ENCODE assay signal across 9 cellular contexts in the genomic region with DNA sequence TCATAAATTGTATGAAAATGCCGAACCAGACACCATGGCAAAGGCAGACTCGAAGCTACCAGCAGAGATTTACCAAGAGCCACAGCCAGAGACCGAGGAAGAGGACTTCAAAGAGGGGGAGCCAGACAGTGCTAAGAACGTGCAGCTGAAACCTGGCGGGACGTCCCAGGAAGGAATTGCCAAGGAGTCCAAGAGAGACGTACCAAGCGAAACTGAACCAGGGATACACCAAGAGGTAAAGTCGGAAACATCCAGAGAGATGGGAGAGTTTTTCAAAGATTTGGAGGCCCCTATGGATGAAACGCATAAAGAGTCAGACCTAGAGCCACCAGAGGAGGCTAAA. TPM values are rescaled to one million over a fixed set of nuclear protein-coding genes. Genes with fewer than 3 reads are reported as not detected.
DNase-seq lines count a peak whose midpoint lies in the region; ATAC-seq and TF ChIP-seq lines count a peak whose summit lies in the region.
"Had no signal": no experiment of that assay in that cellular context is flagged by ENCODE, and none has a peak within 500 bp of the region (broad histone marks: within the 10 kb centered on the region; RNA-seq: fewer than 3 reads in every experiment).

No MANE protein-coding gene starts in this region.

- no peak for TF ChIP-seq POLR2A in heart left ventricle (IDR thresholded peaks at IDR 0.05)

- no peak for DNase-seq in RWPE1 (ENCODE audit: low spot score)
- DNase-seq in heart left ventricle: no peak
- no peak for DNase-seq in T-helper 2 cell
- DNase-seq in NCI-H1930 (lab: John Stamatoyannopoulos, UW): no peak

- H3K9me3 ChIP-seq in heart left ventricle (no peaks in the 10 kb centered on the region), skeletal muscle satellite cell (replicated peaks; ENCODE audit: low read length) (no peaks in the 10 kb centered on the region)

- peak overlapping the region; percentile 69 to 88 (median 82) for H3K4me3 ChIP-seq in heart left ventricle
- peak overlapping the region; percentile 99 for H3K4me3 ChIP-seq in skeletal muscle satellite cell (ENCODE audit: low read length)

- CTCF ChIA-PET in RWPE1 (lab: Yijun Ruan, JAX): no interaction called here

- no peak for TF ChIP-seq CTCF in RWPE1 (conservative IDR thresholded peaks at IDR 0.05; ENCODE audit: low read depth)
- no peak for TF ChIP-seq CTCF in heart left ventricle (IDR thresholded peaks at IDR 0.05)

- H3K36me3 ChIP-seq in heart left ventricle: no peaks in the 10 kb centered on the region
- no peaks in the 10 kb centered on the region for H3K36me3 ChIP-seq in skeletal muscle satellite cell (ENCODE audit: insufficient read depth, low read length)

- WGBS in heart left ventricle, 4 donors: 14 to 17% (median 15%) methylated on average over 10 of the region's 10 CpGs

- peak overlapping the region; percentile 95 for H3K9ac ChIP-seq in skeletal muscle satellite cell (ENCODE audit: low read depth, low read length)

- POLR2A ChIA-PET in RWPE1 (lab: Yijun Ruan, JAX; ENCODE audit: low non-redundant PET): interaction anchor here (1.6 kb wide), 1 partner anchor 56 kb away, joined by 5 read pairs; the partner anchor contains the start of genes GSTZ1 and POMT2

- H3K27me3 ChIP-seq in heart left ventricle (no peaks in the 10 kb centered on the region), skeletal muscle satellite cell (ENCODE audit: control insufficient read depth, insufficient read depth, low read length) (no peaks in the 10 kb centered on the region)

- H3K4me1 ChIP-seq in heart left ventricle (peaks cover 0 to 27% (median 14%) of the 10 kb centered on the region in 12 donors), skeletal muscle satellite cell (ENCODE audit: control insufficient read depth, insufficient read depth, low read length) (peaks cover 20% of the 10 kb centered on the region)

- intact Hi-C loops in heart left ventricle (cut with DNase I): loop anchor here in 6 of 10 donors (2.0 to 5.0 kb wide), 4 partner anchors 55 to 81 kb away; partner anchors contain the start of genes AHSA1 (in 5 of the 6), GSTZ1 (in 5 of the 6), POMT2 (in 5 of the 6) and VIPAS39 (in 3 of the 6)

- H3K27ac ChIP-seq in RWPE1 (peak overlapping the region; percentile 89), heart left ventricle (peak overlapping the region in 6 of 12 donors; percentile 74 to 89 (median 84))

- ATAC-seq in GM18867 (IDR thresholded peaks at IDR 0.05; ENCODE audit: unreplicated experiment) (peak; percentile 2), heart left ventricle (peak in 2 of 4 donors; percentile 8 to 9), HG02798 (IDR thresholded peaks at IDR 0.05; ENCODE audit: poor library complexity, unreplicated experiment) (no peak), GM21360 (IDR thresholded peaks at IDR 0.05; ENCODE audit: unreplicated experiment) (no peak)

- peak overlapping the region; percentile 98 for H3K4me2 ChIP-seq in skeletal muscle satellite cell (ENCODE audit: low read length)

RNA-seq across cellular contexts. Expression of gene SAMD15, which starts 0.3 kb away (rescaled TPM):
- total RNA-seq in heart left ventricle: 1 to 10 TPM in 1 of 9 donors, under 1 TPM in 1, not detected in 7; 0.35 to 1.2 TPM
- under 1 TPM; 0.08 to 0.36 TPM for polyA plus RNA-seq in heart left ventricle
- total RNA-seq in skeletal muscle satellite cell (2012; rRNA removed): 1.5 and 1.8 TPM in 2 replicates
- total RNA-seq: activated naive CD8-positive, alpha-beta T cell treated with anti-CD3 and anti-CD28 coated beads, Interleukin-2, amount 10 ng/mL, durations not matched to agents 7 days and 5 days had no signal

RNA-seq across cellular contexts. Expression of gene TMED8, which starts 0.6 kb away (rescaled TPM):
- total RNA-seq in heart left ventricle: 1 to 10 TPM; 5.2 to 9.5 (median 7.8) TPM
- 1 to 10 TPM; 1.5 to 5.0 TPM for polyA plus RNA-seq in heart left ventricle
- 11.9 and 13.3 TPM in 2 replicates for total RNA-seq in skeletal muscle satellite cell (2012; rRNA removed)

RNA-seq across cellular contexts. Expression of gene NOXRED1, which starts 45.9 kb away (rescaled TPM):
- total RNA-seq in heart left ventricle: under 1 TPM in 4 of 9 donors, not detected in 5; 0.15 to 0.32 (median 0.28) TPM
- polyA plus RNA-seq in heart left ventricle: not detected
- total RNA-seq in skeletal muscle satellite cell (2012; rRNA removed): 0.66 TPM in 1 of 2 replicates, not detected in the other

RNA-seq across cellular contexts. Expression of gene GSTZ1, which starts 56.6 kb away (rescaled TPM):
- 10 to 100 TPM in 7 of 9 donors, 1 to 10 TPM in 2; 7.7 to 27.7 (median 13.7) TPM for total RNA-seq in heart left ventricle
- polyA plus RNA-seq in heart left ventricle: 10 to 100 TPM; 11.5 to 13.6 TPM
- total RNA-seq in skeletal muscle satellite cell (2012; rRNA removed): 31.2 and 44.8 TPM in 2 replicates

RNA-seq across cellular contexts. Expression of gene POMT2, which starts 56.8 kb away (rescaled TPM):
- 10 to 100 TPM in 8 of 9 donors, 1 to 10 TPM in 1; 7.3 to 27.6 (median 15.3) TPM for total RNA-seq in heart left ventricle
- polyA plus RNA-seq in heart left ventricle: 10 to 100 TPM in 1 of 2 donors, 1 to 10 TPM in 1; 7.0 to 17.9 TPM
- total RNA-seq in skeletal muscle satellite cell (2012; rRNA removed): 10.0 and 15.7 TPM in 2 replicates
